ENCODE assay signal across 8 cellular contexts in genomic region chr2:164599954-164600589, GRCh38. TPM values are rescaled to one million over a fixed set of nuclear protein-coding genes. Genes with fewer than 3 reads are reported as not detected.
A peak's percentile ranks its signal among the peaks of the same experiment; 100 is the strongest.
DNase-seq lines count a peak whose midpoint lies in the region; ATAC-seq and TF ChIP-seq lines count a peak whose summit lies in the region.

No MANE protein-coding gene starts in this region.

- H3K27ac ChIP-seq in lower lobe of right lung = no peak overlapping the region

- H3K36me3 ChIP-seq in lower lobe of right lung = no peaks in the 10 kb centered on the region

- peak; percentile 99 for TF ChIP-seq CTCF in chondrocyte (IDR thresholded peaks at IDR 0.05)
- TF ChIP-seq CTCF in lower lobe of right lung (IDR thresholded peaks at IDR 0.05) = peak; percentile 71

- intact Hi-C loops in lower lobe of right lung (cut with DNase I) = no loop called here

- DNase-seq in GDM1 (lab: John Stamatoyannopoulos, UW) (peak; percentile 49), HPDE6-E6E7 (ENCODE audit: extremely low spot score) (peak; percentile 39), NOMO-1 treated with dmso at 0.1 percent for 144 hours (lab: John Stamatoyannopoulos, UW; ENCODE audit: unreplicated experiment) (peak; percentile 10), chondrocyte (ENCODE audit: low spot score) (no peak), lower lobe of right lung (no peak), GF-D8 (lab: John Stamatoyannopoulos, UW) (no peak)
- DNase-seq in activated CD4-positive, alpha-beta T cell treated with anti-CD3 and anti-CD28 coated beads, Interleukin-2, amount 50 U/mL, for 4 hours = no peak

- no peak overlapping the region for H3K4me3 Mint-ChIP-seq in chondrocyte (ENCODE audit: unreplicated experiment)

- H3K27ac Mint-ChIP-seq in chondrocyte (ENCODE audit: unreplicated experiment) = no peak overlapping the region

- no peak overlapping the region for H3K4me3 ChIP-seq in lower lobe of right lung

- H3K9me3 Mint-ChIP-seq in chondrocyte (ENCODE audit: low read depth) = no peaks in the 10 kb centered on the region

- no peaks in the 10 kb centered on the region for H3K36me3 Mint-ChIP-seq in chondrocyte (ENCODE audit: low read depth)

- ATAC-seq in GM21529 (IDR thresholded peaks at IDR 0.05; ENCODE audit: unreplicated experiment) (peak; percentile 99), lower lobe of right lung (peak; percentile 91 to 92)

- H3K27me3 Mint-ChIP-seq in chondrocyte (ENCODE audit: low read depth) = no peaks in the 10 kb centered on the region

- no peaks in the 10 kb centered on the region for H3K27me3 ChIP-seq in lower lobe of right lung (ENCODE audit: low read depth)

- H3K4me1 Mint-ChIP-seq in chondrocyte (ENCODE audit: low read depth) = peaks cover 6% of the 10 kb centered on the region

- no peaks in the 10 kb centered on the region for H3K9me3 ChIP-seq in lower lobe of right lung

- H3K4me1 ChIP-seq in lower lobe of right lung = no peaks in the 10 kb centered on the region

RNA-seq across cellular contexts. Expression of gene GRB14, which starts 21.2 kb away (rescaled TPM):
- total RNA-seq in chondrocyte (1.1 to 2.4 TPM (median 1.2 TPM) in 3 replicates), lower lobe of right lung (4.6 TPM)

Comparison
In these comparisons a context has a peak if more than half of its experiments do, and no peak if none do; other contexts are left out.
1. DNase-seq: peak in GDM1 (single experiment), HPDE6-E6E7 (single experiment) and NOMO-1 treated with dmso at 0.1 percent for 144 hours (single experiment); none in chondrocyte (single experiment), lower lobe of right lung (single experiment), GF-D8 (single experiment) and activated CD4-positive, alpha-beta T cell treated with anti-CD3 and anti-CD28 coated beads, Interleukin-2, amount 50 U/mL, for 4 hours (0 of 2).